ENCODE assay signal across 8 cellular contexts in genomic region chr12:106245767-106246166, GRCh38. TPM values are rescaled to one million over a fixed set of nuclear protein-coding genes. Genes with fewer than 3 reads are reported as not detected.
A peak's percentile ranks its signal among the peaks of the same experiment; 100 is the strongest.
DNase-seq lines count a peak whose midpoint lies in the region; ATAC-seq, FAIRE-seq and TF ChIP-seq lines count a peak whose summit lies in the region.

No MANE protein-coding gene starts in this region.

- peak; percentile 7 for ATAC-seq in Right ventricle myocardium superior (ENCODE audit: poor library complexity)
- ATAC-seq in left ventricle myocardium superior = no peak
- peak; percentile 28 for ATAC-seq in lung (ENCODE audit: insufficient read depth, low FRiP score)

- 27 to 65% methylated on average over 12 of the region's 12 CpGs for WGBS in lung, 2 donors

- peaks cover 2 to 5% of the 10 kb centered on the region in 2 donors for H3K36me3 ChIP-seq in lung (ENCODE audit: control insufficient read depth in 2 of 2, insufficient read depth in 2 of 2, low read length in 2 of 2)

- peaks cover 7 to 10% of the 10 kb centered on the region in 2 donors for H3K4me1 ChIP-seq in lung (ENCODE audit: control insufficient read depth in 2 of 2, insufficient read depth in 2 of 2, low read length in 2 of 2)

- no peaks in the 10 kb centered on the region for H3K9me3 ChIP-seq in lung (ENCODE audit: control insufficient read depth in 2 of 2, insufficient read depth in 1 of 2, low read length in 1 of 2)

- no peaks in the 10 kb centered on the region for H3K27me3 ChIP-seq in lung (ENCODE audit: control insufficient read depth, insufficient read depth)

- FAIRE-seq in urothelium cell line (lab: Jason Lieb, UNC) (no peak), GM19239 (lab: Jason Lieb, UNC) (no peak), frontal cortex (lab: Jason Lieb, UNC) (no peak)

- H3K4me3 ChIP-seq in astrocyte of the spinal cord (ENCODE audit: low read depth, low read length) (peak overlapping the region; percentile 90), lung (no peak overlapping the region)

- TF ChIP-seq CTCF in astrocyte of the spinal cord (IDR thresholded peaks at IDR 0.05; ENCODE audit: low read depth, low read length) (no peak), lung (IDR thresholded peaks at IDR 0.05; ENCODE audit: control extremely low read depth, extremely low read depth) (no peak)

- peak; percentile 65 for DNase-seq in Right ventricle myocardium superior
- no peak for DNase-seq in left ventricle myocardium superior
- peak; percentile 69 for DNase-seq in astrocyte of the spinal cord (ENCODE audit: low read depth, low spot score)
- peak; percentile 78 for DNase-seq in lung (ENCODE audit: low spot score)
- DNase-seq in urothelium cell line (ENCODE audit: low spot score) = peak; percentile 57
- DNase-seq in GM19239 (ENCODE audit: insufficient read length, low spot score) = no peak
- DNase-seq in frontal cortex (ENCODE audit: low spot score in 2 of 2) = no peak
- DNase-seq in iPS-NIHi7 (ENCODE audit: extremely low spot score) = no peak

- in situ Hi-C loops in astrocyte of the spinal cord (cut with HindIII; ENCODE audit: low sequenced_read_pairs) = no loop called here

- intact Hi-C loops in Right ventricle myocardium superior (cut with DNase I) (loop anchor here (10.0 kb wide), 1 partner anchor 59 kb away; the partner anchor contains the start of gene TCP11L2), left ventricle myocardium superior (cut with micrococcal nuclease) (no loop called here)

- peak overlapping the region; percentile 89 to 99 for H3K27ac ChIP-seq in lung (ENCODE audit: low read depth in 1 of 2, low read length in 1 of 2)

RNA-seq across cellular contexts. Expression of gene CKAP4, which starts 2.1 kb away (rescaled TPM):
- total RNA-seq in Right ventricle myocardium superior (35.0 TPM), left ventricle myocardium superior (37.5 TPM), lung (10 to 100 TPM; 48.3 to 82.6 TPM), frontal cortex (24.1 TPM)
- polyA plus RNA-seq in lung = 10 to 100 TPM; 15.3 to 82.1 TPM

RNA-seq across cellular contexts. Expression of gene TCP11L2, which starts 56.8 kb away (rescaled TPM):
- 122 TPM for total RNA-seq in Right ventricle myocardium superior
- 104 TPM for total RNA-seq in left ventricle myocardium superior
- total RNA-seq in lung = 10 to 100 TPM; 42.5 to 78.5 TPM
- 1 to 10 TPM; 4.9 to 7.1 TPM for polyA plus RNA-seq in lung
- 47.3 TPM for total RNA-seq in frontal cortex

Comparison
In these comparisons a context has a peak if more than half of its experiments do, and no peak if none do; other contexts are left out.
1. DNase-seq: peak in Right ventricle myocardium superior (single experiment), astrocyte of the spinal cord (single experiment), lung (single experiment) and urothelium cell line (single experiment); none in left ventricle myocardium superior (single experiment), GM19239 (single experiment), frontal cortex (0 of 2) and iPS-NIHi7 (single experiment).